Comparison of ENCODE assay signal across 1 cellular context in genomic region chr11:12120031-12121008, GRCh38.
TF ChIP-seq lines count a peak whose summit lies in the region.

No MANE protein-coding gene starts in this region.

TF ChIP-seq in HepG2, 621 proteins besides CTCF, POLR2A, EP300 and RAD21:
- no peak for TF ChIP-seq RBFOX2 (IDR thresholded peaks at IDR 0.05; ENCODE audit: low read depth, low read length)
- no peak for TF ChIP-seq ZNF552 (CRISPR knock-in tag; IDR thresholded peaks at IDR 0.05; ENCODE audit: borderline replicate concordance)
- no peak for TF ChIP-seq ZNF569 (CRISPR knock-in tag; IDR thresholded peaks at IDR 0.05; ENCODE audit: borderline replicate concordance)
- TF ChIP-seq PRPF4 (IDR thresholded peaks at IDR 0.05; ENCODE audit: low read depth, low read length, poor library complexity, severe bottlenecking), result no peak
- no peak for TF ChIP-seq PHF5A (CRISPR knock-in tag; IDR thresholded peaks at IDR 0.05; ENCODE audit: low read depth, unreplicated experiment)
- TF ChIP-seq CEBPB (IDR thresholded peaks at IDR 0.05; ENCODE audit: borderline replicate concordance, low read depth, low read length), result no peak
- TF ChIP-seq PATZ1 (CRISPR knock-in tag; IDR thresholded peaks at IDR 0.05), result no peak
- no peak for TF ChIP-seq ZNF354B (CRISPR knock-in tag; IDR thresholded peaks at IDR 0.05)
- no peak for TF ChIP-seq ZZZ3 (CRISPR knock-in tag; IDR thresholded peaks at IDR 0.05; ENCODE audit: borderline replicate concordance)
- TF ChIP-seq GLMP (CRISPR knock-in tag; IDR thresholded peaks at IDR 0.05; ENCODE audit: borderline replicate concordance), result no peak
- TF ChIP-seq ZFP90 (CRISPR knock-in tag; IDR thresholded peaks at IDR 0.05; ENCODE audit: borderline replicate concordance), result no peak
- TF ChIP-seq FOXP1 (IDR thresholded peaks at IDR 0.05), result no peak
- no peak for TF ChIP-seq FOXP1 (CRISPR knock-in tag; IDR thresholded peaks at IDR 0.05)
- no peak for TF ChIP-seq FOXA3 (CRISPR knock-in tag; IDR thresholded peaks at IDR 0.05)
- TF ChIP-seq FOXP4 (CRISPR knock-in tag; IDR thresholded peaks at IDR 0.05), result no peak
- TF ChIP-seq ZNF746 (CRISPR knock-in tag; IDR thresholded peaks at IDR 0.05), result no peak
- no peak for TF ChIP-seq ZNF414 (CRISPR knock-in tag; IDR thresholded peaks at IDR 0.05)
- no peak for TF ChIP-seq GABPB1 (CRISPR knock-in tag; IDR thresholded peaks at IDR 0.05)
- TF ChIP-seq ZNF3 (CRISPR knock-in tag; IDR thresholded peaks at IDR 0.05), result no peak
- TF ChIP-seq ZNF609 (CRISPR knock-in tag; IDR thresholded peaks at IDR 0.05; ENCODE audit: borderline replicate concordance), result no peak
TF ChIP-seq in HepG2: peak in this region for 0.
